ENCODE assay signal across 8 cellular contexts in the genomic region with DNA sequence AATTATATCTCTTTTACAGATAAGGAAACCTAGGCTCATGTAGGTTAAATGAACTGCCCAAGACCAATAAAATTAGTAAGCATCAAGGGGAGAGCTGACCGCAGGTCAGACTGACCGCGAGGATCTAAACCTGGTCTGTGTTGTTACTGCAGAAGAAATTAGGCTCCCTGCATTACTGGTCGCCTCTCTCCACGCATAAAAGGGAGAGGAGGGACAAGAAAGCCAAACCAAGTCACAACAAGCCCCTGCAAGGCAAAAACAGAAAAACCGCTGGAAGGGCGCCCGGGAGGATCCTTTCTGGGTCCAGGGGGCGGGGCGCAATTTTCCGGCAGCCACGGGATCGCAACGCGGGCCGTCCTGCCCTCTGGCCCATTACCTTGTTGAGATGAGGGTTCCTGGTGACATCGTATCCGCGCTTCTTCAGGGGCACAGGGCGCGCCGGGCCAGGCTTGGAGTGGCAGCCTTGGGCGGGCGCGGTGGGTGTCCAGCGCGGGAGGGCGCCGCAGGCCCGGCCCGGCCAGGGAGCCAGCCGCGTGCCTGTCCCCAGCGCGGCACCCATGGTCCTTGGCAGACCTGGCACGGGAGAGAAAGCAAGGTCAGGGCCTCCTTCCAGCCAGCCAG. TPM values are rescaled to one million over a fixed set of nuclear protein-coding genes. Genes with fewer than 3 reads are reported as not detected.
DNase-seq lines count a peak whose midpoint lies in the region; ATAC-seq and TF ChIP-seq lines count a peak whose summit lies in the region.

No MANE protein-coding gene starts in this region.

- H3K4ac ChIP-seq in neuronal stem cell (ENCODE audit: low read length), result peak overlapping the region; percentile 87

- peak overlapping the region; percentile 79 for H2BK15ac ChIP-seq in neuronal stem cell (ENCODE audit: low read length)

- H3K79me1 ChIP-seq in neuronal stem cell (ENCODE audit: low read depth, low read length), result peaks cover 5% of the 10 kb centered on the region

- peak overlapping the region; percentile 97 for H2AK5ac ChIP-seq in neuronal stem cell (ENCODE audit: low read depth, low read length)

- peak; percentile 57 to 73 for ATAC-seq in activated T-cell treated with anti-CD3 and anti-CD28 coated beads, Interleukin-2, amount 50 U/mL, for 72 hours (replicated peaks in 1 of 2)

- peak overlapping the region; percentile 100 for H2BK120ac ChIP-seq in neuronal stem cell (ENCODE audit: low read depth, low read length)

- H3K4me1 ChIP-seq in neuronal stem cell (ENCODE audit: control insufficient read depth in 2 of 2, insufficient read depth in 1 of 2, low read depth in 1 of 2, low read length in 2 of 2), result peaks cover 5 to 23% of the 10 kb centered on the region in 2 donors

- DNase-seq in NCI-H345 (lab: John Stamatoyannopoulos, UW) (peak; percentile 57), NCI-H345 treated with DMSO at 0.1 percent for 48 hours (lab: John Stamatoyannopoulos, UW; ENCODE audit: unreplicated experiment) (no peak), HuH-7 (ENCODE audit: low spot score) (peak; percentile 26), glutamatergic neuron (peak; percentile 46), neuronal stem cell (ENCODE audit: low spot score) (no peak), DMS114 treated with DMSO at 0.1 percent for 48 hours (lab: John Stamatoyannopoulos, UW; ENCODE audit: unreplicated experiment) (no peak), SKM-1 treated with dmso at 0.1 percent for 144 hours (lab: John Stamatoyannopoulos, UW; ENCODE audit: unreplicated experiment) (no peak)
- peak; percentile 12 to 28 for DNase-seq in activated T-cell treated with anti-CD3 and anti-CD28 coated beads, Interleukin-2, amount 50 U/mL, for 72 hours

- peak overlapping the region; percentile 59 for H3K27ac Mint-ChIP-seq in activated T-cell treated with anti-CD3 and anti-CD28 coated beads, Interleukin-2, amount 50 U/mL, for 72 hours
- peak overlapping the region; percentile 20 for H3K27ac Mint-ChIP-seq in glutamatergic neuron (ENCODE audit: unreplicated experiment)

- peak overlapping the region; percentile 100 for H4K91ac ChIP-seq in neuronal stem cell (ENCODE audit: low read depth, low read length, poor library complexity)

- H3K18ac ChIP-seq in neuronal stem cell (ENCODE audit: low read length), result peak overlapping the region; percentile 99

- peaks cover 0 to 2% of the 10 kb centered on the region in 2 donors for H3K36me3 Mint-ChIP-seq in activated T-cell treated with anti-CD3 and anti-CD28 coated beads, Interleukin-2, amount 50 U/mL, for 72 hours (ENCODE audit: insufficient read depth in 2 of 2)
- H3K36me3 Mint-ChIP-seq in glutamatergic neuron (ENCODE audit: unreplicated experiment), result no peaks in the 10 kb centered on the region

- H3K27ac ChIP-seq in neuronal stem cell (replicated peaks; ENCODE audit: low read length), result peak overlapping the region; percentile 85

- H3K14ac ChIP-seq in neuronal stem cell (ENCODE audit: low read length), result peak overlapping the region; percentile 33

- H3K9me3 ChIP-seq in neuronal stem cell (replicated peaks in 1 of 2; ENCODE audit: control insufficient read depth in 2 of 2, insufficient read depth in 1 of 2, low read depth in 1 of 2, low read length in 2 of 2), result peaks cover 0 to 13% of the 10 kb centered on the region in 2 donors

- peaks cover 0 to 5% of the 10 kb centered on the region in 2 donors for H3K36me3 ChIP-seq in neuronal stem cell (replicated peaks in 1 of 2; ENCODE audit: control insufficient read depth in 2 of 2, insufficient read depth in 2 of 2, low read length in 2 of 2)

- H3K4me2 ChIP-seq in neuronal stem cell (ENCODE audit: insufficient read depth, low read length, poor library complexity, severe bottlenecking), result peak overlapping the region; percentile 69

- peak overlapping the region; percentile 33 for H4K8ac ChIP-seq in neuronal stem cell (ENCODE audit: low read depth, low read length)

- H3K9ac ChIP-seq in neuronal stem cell (ENCODE audit: low read depth, low read length, poor library complexity), result peak overlapping the region; percentile 94

- H2BK12ac ChIP-seq in neuronal stem cell (ENCODE audit: low read length), result peak overlapping the region; percentile 91

- H3K27me3 Mint-ChIP-seq in activated T-cell treated with anti-CD3 and anti-CD28 coated beads, Interleukin-2, amount 50 U/mL, for 72 hours (ENCODE audit: low read depth), result peaks cover 66% of the 10 kb centered on the region
- H3K27me3 Mint-ChIP-seq in glutamatergic neuron (ENCODE audit: unreplicated experiment), result peaks cover 2% of the 10 kb centered on the region

- H3K4me3 ChIP-seq in neuronal stem cell (ENCODE audit: low read length in 2 of 2), result peak overlapping the region in 1 of 2 donors; percentile 83

- H3K23ac ChIP-seq in neuronal stem cell (ENCODE audit: low read depth, low read length, poor library complexity), result peak overlapping the region; percentile 58

- TF ChIP-seq CTCF in glutamatergic neuron (IDR thresholded peaks at IDR 0.05; ENCODE audit: partially characterized antibody, unreplicated experiment), result no peak

- no peak overlapping the region for H2AFZ ChIP-seq in neuronal stem cell (ENCODE audit: low read length)

- H3K9me3 Mint-ChIP-seq in activated T-cell treated with anti-CD3 and anti-CD28 coated beads, Interleukin-2, amount 50 U/mL, for 72 hours, result no peaks in the 10 kb centered on the region
- H3K9me3 Mint-ChIP-seq in glutamatergic neuron (ENCODE audit: unreplicated experiment), result peaks cover 3% of the 10 kb centered on the region

- WGBS in neuronal stem cell (ENCODE audit: extremely low coverage in 2 of 2, insufficient read length in 2 of 2, insufficient replicate concordance in 1 of 2), 2 donors, result no CpG with 5 or more reads among the region's 36 CpGs

- H3K4me3 Mint-ChIP-seq in activated T-cell treated with anti-CD3 and anti-CD28 coated beads, Interleukin-2, amount 50 U/mL, for 72 hours, result peak overlapping the region; percentile 79 to 80
- H3K4me3 Mint-ChIP-seq in glutamatergic neuron (ENCODE audit: unreplicated experiment), result peak overlapping the region; percentile 74

- no peaks in the 10 kb centered on the region for H3K27me3 ChIP-seq in neuronal stem cell (ENCODE audit: control insufficient read depth in 3 of 3, insufficient read depth in 3 of 3, low read depth in 1 of 3, low read length in 3 of 3)

- peak overlapping the region; percentile 99 for H2BK5ac ChIP-seq in neuronal stem cell (ENCODE audit: low read length)

- peaks cover 15% of the 10 kb centered on the region for H3K4me1 Mint-ChIP-seq in activated T-cell treated with anti-CD3 and anti-CD28 coated beads, Interleukin-2, amount 50 U/mL, for 72 hours (ENCODE audit: low read depth)
- H3K4me1 Mint-ChIP-seq in glutamatergic neuron (ENCODE audit: low read depth, unreplicated experiment), result peaks cover 4% of the 10 kb centered on the region

RNA-seq across cellular contexts. Expression of gene ME3, which starts 0.9 kb away (rescaled TPM):
- total RNA-seq in activated T-cell treated with anti-CD3 and anti-CD28 coated beads, Interleukin-2, amount 50 U/mL, for 72 hours, result 1 to 10 TPM; 2.1 to 2.5 TPM
- 12.4 TPM for total RNA-seq in glutamatergic neuron (ENCODE audit: unreplicated experiment)
- polyA plus RNA-seq in neuronal stem cell (2013, experiment 1 of 2), result 107 TPM
- polyA plus RNA-seq in neuronal stem cell (2013, experiment 2 of 2), result 104 TPM

Comparison
In these comparisons a context has a peak if more than half of its experiments do, and no peak if none do; other contexts are left out.
1. DNase-seq: peak in NCI-H345 (single experiment), HuH-7 (single experiment), activated T-cell treated with anti-CD3 and anti-CD28 coated beads, Interleukin-2, amount 50 U/mL, for 72 hours (2 of 2) and glutamatergic neuron (single experiment); none in NCI-H345 treated with DMSO at 0.1 percent for 48 hours (single experiment), neuronal stem cell (single experiment), DMS114 treated with DMSO at 0.1 percent for 48 hours (single experiment) and SKM-1 treated with dmso at 0.1 percent for 144 hours (single experiment).